ENCODE assay signal across 1 cellular context in genomic region chr7:101913876-101914275, GRCh38.
TF ChIP-seq lines count a peak whose summit lies in the region.

No MANE protein-coding gene starts in this region.

TF ChIP-seq in GM23338, 12 proteins besides CTCF, POLR2A, EP300 and RAD21 (continued from another document):
- TF ChIP-seq ETS1 (IDR thresholded peaks at IDR 0.05), result no peak
- TF ChIP-seq ZNF331 (CRISPR knock-in tag; IDR thresholded peaks at IDR 0.05; ENCODE audit: low read depth), result no peak
- no peak for TF ChIP-seq CREB1 (CRISPR knock-in tag; IDR thresholded peaks at IDR 0.05; ENCODE audit: low read depth)
- TF ChIP-seq, protein P1, sequence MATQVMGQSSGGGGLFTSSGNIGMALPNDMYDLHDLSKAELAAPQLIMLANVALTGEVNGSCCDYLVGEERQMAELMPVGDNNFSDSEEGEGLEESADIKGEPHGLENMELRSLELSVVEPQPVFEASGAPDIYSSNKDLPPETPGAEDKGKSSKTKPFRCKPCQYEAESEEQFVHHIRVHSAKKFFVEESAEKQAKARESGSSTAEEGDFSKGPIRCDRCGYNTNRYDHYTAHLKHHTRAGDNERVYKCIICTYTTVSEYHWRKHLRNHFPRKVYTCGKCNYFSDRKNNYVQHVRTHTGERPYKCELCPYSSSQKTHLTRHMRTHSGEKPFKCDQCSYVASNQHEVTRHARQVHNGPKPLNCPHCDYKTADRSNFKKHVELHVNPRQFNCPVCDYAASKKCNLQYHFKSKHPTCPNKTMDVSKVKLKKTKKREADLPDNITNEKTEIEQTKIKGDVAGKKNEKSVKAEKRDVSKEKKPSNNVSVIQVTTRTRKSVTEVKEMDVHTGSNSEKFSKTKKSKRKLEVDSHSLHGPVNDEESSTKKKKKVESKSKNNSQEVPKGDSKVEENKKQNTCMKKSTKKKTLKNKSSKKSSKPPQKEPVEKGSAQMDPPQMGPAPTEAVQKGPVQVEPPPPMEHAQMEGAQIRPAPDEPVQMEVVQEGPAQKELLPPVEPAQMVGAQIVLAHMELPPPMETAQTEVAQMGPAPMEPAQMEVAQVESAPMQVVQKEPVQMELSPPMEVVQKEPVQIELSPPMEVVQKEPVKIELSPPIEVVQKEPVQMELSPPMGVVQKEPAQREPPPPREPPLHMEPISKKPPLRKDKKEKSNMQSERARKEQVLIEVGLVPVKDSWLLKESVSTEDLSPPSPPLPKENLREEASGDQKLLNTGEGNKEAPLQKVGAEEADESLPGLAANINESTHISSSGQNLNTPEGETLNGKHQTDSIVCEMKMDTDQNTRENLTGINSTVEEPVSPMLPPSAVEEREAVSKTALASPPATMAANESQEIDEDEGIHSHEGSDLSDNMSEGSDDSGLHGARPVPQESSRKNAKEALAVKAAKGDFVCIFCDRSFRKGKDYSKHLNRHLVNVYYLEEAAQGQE (IDR thresholded peaks at IDR 0.05; ENCODE audit: unreplicated experiment), result no peak
- no peak for TF ChIP-seq EZH2phosphoT487 (IDR thresholded peaks at IDR 0.05; ENCODE audit: unreplicated experiment)
- TF ChIP-seq ZNF114 (CRISPR knock-in tag; IDR thresholded peaks at IDR 0.05), result no peak
